Comparison of ENCODE assay signal across 1 cellular context in the genomic region with DNA sequence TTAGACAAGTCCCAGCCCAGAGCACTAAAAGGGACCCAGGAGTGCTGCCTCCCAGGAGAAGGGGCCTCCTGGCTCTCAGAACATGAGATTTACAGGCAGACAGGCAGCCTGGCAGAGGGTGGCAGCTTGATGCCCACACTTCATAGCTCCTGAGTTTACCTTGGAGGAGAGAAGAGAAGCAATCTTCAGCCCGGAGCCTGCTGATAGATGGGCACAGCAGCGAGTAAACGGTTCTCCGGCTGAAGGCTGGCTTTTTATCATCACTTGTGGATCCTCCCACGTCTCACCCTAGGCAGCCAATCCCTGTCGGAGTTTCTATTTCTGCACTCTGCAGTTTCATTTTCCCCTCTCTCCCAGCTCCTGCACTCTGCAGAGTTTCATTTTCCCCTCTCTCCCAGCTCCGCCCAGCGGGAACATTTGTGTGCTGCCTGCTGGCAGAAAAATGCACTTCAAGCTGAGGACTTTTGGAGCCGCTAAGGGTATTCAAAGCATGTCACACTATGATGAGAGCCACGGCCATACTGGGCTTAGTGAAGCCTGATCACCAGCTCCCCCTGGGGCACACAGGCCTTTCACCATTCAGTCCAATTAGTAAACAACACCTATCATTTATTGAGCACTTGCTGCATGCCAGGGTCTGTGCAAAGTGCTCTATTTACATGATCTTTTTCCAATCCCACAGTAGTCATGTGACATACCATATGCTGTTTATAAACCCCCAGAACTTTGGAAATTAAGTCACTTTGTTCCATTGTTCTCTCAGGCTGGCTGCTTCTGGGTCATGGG.
A peak's percentile ranks its signal among the peaks of the same experiment; 100 is the strongest.
TF ChIP-seq lines count a peak whose summit lies in the region.

A gene with protein sequence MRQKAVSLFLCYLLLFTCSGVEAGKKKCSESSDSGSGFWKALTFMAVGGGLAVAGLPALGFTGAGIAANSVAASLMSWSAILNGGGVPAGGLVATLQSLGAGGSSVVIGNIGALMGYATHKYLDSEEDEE (minus strand): TSS at position 229 of the 786 bp plus-strand sequence. CDS start 2,878 bp downstream, outside the sequence.

TF ChIP-seq in HepG2, 621 proteins besides CTCF, POLR2A, EP300 and RAD21 (continued from another document and continues in another):
- TF ChIP-seq, protein P1, sequence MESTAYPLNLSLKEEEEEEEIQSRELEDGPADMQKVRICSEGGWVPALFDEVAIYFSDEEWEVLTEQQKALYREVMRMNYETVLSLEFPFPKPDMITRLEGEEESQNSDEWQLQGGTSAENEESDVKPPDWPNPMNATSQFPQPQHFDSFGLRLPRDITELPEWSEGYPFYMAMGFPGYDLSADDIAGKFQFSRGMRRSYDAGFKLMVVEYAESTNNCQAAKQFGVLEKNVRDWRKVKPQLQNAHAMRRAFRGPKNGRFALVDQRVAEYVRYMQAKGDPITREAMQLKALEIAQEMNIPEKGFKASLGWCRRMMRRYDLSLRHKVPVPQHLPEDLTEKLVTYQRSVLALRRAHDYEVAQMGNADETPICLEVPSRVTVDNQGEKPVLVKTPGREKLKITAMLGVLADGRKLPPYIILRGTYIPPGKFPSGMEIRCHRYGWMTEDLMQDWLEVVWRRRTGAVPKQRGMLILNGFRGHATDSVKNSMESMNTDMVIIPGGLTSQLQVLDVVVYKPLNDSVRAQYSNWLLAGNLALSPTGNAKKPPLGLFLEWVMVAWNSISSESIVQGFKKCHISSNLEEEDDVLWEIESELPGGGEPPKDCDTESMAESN (CRISPR knock-in tag; conservative IDR thresholded peaks at IDR 0.05), result no peak
- no peak for TF ChIP-seq CC2D1A (CRISPR knock-in tag; IDR thresholded peaks at IDR 0.05)
- TF ChIP-seq HIVEP1 (CRISPR knock-in tag; IDR thresholded peaks at IDR 0.05), result 0 out of 2 replicates have a peak, but pooled peaks have one; percentile 42
- peak; percentile 63 for TF ChIP-seq ZBTB20 (CRISPR knock-in tag; IDR thresholded peaks at IDR 0.05; ENCODE audit: borderline replicate concordance, low read depth)
- TF ChIP-seq SMARCC2 (IDR thresholded peaks at IDR 0.05), result no peak
- TF ChIP-seq ZNF12 (CRISPR knock-in tag; IDR thresholded peaks at IDR 0.05), result no peak
- TF ChIP-seq, protein P2, sequence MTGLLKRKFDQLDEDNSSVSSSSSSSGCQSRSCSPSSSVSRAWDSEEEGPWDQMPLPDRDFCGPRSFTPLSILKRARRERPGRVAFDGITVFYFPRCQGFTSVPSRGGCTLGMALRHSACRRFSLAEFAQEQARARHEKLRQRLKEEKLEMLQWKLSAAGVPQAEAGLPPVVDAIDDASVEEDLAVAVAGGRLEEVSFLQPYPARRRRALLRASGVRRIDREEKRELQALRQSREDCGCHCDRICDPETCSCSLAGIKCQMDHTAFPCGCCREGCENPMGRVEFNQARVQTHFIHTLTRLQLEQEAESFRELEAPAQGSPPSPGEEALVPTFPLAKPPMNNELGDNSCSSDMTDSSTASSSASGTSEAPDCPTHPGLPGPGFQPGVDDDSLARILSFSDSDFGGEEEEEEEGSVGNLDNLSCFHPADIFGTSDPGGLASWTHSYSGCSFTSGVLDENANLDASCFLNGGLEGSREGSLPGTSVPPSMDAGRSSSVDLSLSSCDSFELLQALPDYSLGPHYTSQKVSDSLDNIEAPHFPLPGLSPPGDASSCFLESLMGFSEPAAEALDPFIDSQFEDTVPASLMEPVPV (CRISPR knock-in tag; IDR thresholded peaks at IDR 0.05), result peak; percentile 60; the same call in 1 of the 2 replicates
- TF ChIP-seq NFYC (CRISPR knock-in tag; IDR thresholded peaks at IDR 0.05), result peak; percentile 73
- TF ChIP-seq ZNF264 (CRISPR knock-in tag; IDR thresholded peaks at IDR 0.05), result 0 out of 2 replicates have a peak, but pooled peaks have one; percentile 28
- TF ChIP-seq, protein P3, sequence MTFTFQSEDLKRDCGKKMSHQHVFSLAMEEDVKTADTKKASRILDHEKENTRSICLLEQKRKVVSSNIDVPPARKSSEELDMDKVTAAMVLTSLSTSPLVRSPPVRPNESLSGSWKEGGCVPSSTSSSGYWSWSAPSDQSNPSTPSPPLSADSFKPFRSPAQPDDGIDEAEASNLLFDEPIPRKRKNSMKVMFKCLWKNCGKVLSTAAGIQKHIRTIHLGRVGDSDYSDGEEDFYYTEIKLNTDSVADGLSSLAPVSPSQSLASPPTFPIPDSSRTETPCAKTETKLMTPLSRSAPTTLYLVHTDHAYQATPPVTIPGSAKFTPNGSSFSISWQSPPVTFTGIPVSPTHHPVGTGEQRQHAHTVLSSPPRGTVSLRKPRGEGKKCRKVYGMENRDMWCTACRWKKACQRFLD (CRISPR knock-in tag; IDR thresholded peaks at IDR 0.05; ENCODE audit: borderline replicate concordance), result 0 out of 2 replicates have a peak, but pooled peaks have one; percentile 63
- TF ChIP-seq, protein P4, sequence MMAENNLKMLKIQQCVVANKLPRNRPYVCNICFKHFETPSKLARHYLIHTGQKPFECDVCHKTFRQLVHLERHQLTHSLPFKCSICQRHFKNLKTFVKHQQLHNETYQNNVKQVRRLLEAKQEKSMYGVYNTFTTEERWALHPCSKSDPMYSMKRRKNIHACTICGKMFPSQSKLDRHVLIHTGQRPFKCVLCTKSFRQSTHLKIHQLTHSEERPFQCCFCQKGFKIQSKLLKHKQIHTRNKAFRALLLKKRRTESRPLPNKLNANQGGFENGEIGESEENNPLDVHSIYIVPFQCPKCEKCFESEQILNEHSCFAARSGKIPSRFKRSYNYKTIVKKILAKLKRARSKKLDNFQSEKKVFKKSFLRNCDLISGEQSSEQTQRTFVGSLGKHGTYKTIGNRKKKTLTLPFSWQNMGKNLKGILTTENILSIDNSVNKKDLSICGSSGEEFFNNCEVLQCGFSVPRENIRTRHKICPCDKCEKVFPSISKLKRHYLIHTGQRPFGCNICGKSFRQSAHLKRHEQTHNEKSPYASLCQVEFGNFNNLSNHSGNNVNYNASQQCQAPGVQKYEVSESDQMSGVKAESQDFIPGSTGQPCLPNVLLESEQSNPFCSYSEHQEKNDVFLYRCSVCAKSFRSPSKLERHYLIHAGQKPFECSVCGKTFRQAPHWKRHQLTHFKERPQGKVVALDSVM (CRISPR knock-in tag; IDR thresholded peaks at IDR 0.05), result no peak; the same call in 1 of the 2 replicates
- TF ChIP-seq NR2F2 (IDR thresholded peaks at IDR 0.05; ENCODE audit: borderline replicate concordance, low read depth), result no peak
- TF ChIP-seq MXI1 (IDR thresholded peaks at IDR 0.05; ENCODE audit: borderline replicate concordance, low read depth, low read length), result peak; percentile 53; the same call in 1 of the 3 replicates
- TF ChIP-seq MAFF (IDR thresholded peaks at IDR 0.05; ENCODE audit: low read depth, low read length), result peak; percentile 31; the same call in 1 of the 2 replicates
- TF ChIP-seq FOXA3 (CRISPR knock-in tag; IDR thresholded peaks at IDR 0.05), result peak; percentile 43; the same call in 1 of the 2 replicates
- TF ChIP-seq ZNF644 (CRISPR knock-in tag; IDR thresholded peaks at IDR 0.05; ENCODE audit: low read depth), result 0 out of 2 replicates have a peak, but pooled peaks have one; percentile 20
- 0 out of 2 replicates have a peak, but pooled peaks have one; percentile 17 for TF ChIP-seq ZSCAN9 (CRISPR knock-in tag; IDR thresholded peaks at IDR 0.05; ENCODE audit: borderline replicate concordance)
- peak; percentile 70 for TF ChIP-seq NFYB (CRISPR knock-in tag; IDR thresholded peaks at IDR 0.05)
- TF ChIP-seq KLF12 (CRISPR knock-in tag; IDR thresholded peaks at IDR 0.05; ENCODE audit: borderline replicate concordance), result 0 out of 2 replicates have a peak, but pooled peaks have one; percentile 27
- TF ChIP-seq, protein P5, sequence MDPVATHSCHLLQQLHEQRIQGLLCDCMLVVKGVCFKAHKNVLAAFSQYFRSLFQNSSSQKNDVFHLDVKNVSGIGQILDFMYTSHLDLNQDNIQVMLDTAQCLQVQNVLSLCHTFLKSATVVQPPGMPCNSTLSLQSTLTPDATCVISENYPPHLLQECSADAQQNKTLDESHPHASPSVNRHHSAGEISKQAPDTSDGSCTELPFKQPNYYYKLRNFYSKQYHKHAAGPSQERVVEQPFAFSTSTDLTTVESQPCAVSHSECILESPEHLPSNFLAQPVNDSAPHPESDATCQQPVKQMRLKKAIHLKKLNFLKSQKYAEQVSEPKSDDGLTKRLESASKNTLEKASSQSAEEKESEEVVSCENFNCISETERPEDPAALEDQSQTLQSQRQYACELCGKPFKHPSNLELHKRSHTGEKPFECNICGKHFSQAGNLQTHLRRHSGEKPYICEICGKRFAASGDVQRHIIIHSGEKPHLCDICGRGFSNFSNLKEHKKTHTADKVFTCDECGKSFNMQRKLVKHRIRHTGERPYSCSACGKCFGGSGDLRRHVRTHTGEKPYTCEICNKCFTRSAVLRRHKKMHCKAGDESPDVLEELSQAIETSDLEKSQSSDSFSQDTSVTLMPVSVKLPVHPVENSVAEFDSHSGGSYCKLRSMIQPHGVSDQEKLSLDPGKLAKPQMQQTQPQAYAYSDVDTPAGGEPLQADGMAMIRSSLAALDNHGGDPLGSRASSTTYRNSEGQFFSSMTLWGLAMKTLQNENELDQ (CRISPR knock-in tag; IDR thresholded peaks at IDR 0.05; ENCODE audit: borderline replicate concordance), result no peak
- peak; percentile 100 for TF ChIP-seq IRF2 (CRISPR knock-in tag; IDR thresholded peaks at IDR 0.05)
- TF ChIP-seq GPN1 (CRISPR knock-in tag; IDR thresholded peaks at IDR 0.05; ENCODE audit: borderline replicate concordance), result no peak
- TF ChIP-seq, protein P6, sequence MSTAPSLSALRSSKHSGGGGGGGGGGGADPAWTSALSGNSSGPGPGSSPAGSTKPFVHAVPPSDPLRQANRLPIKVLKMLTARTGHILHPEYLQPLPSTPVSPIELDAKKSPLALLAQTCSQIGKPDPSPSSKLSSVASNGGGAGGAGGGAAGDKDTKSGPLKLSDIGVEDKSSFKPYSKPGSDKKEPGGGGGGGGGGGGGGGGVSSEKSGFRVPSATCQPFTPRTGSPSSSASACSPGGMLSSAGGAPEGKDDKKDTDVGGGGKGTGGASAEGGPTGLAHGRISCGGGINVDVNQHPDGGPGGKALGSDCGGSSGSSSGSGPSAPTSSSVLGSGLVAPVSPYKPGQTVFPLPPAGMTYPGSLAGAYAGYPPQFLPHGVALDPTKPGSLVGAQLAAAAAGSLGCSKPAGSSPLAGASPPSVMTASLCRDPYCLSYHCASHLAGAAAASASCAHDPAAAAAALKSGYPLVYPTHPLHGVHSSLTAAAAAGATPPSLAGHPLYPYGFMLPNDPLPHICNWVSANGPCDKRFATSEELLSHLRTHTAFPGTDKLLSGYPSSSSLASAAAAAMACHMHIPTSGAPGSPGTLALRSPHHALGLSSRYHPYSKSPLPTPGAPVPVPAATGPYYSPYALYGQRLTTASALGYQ (CRISPR knock-in tag; IDR thresholded peaks at IDR 0.05), result 0 out of 2 replicates have a peak, but pooled peaks have one; percentile 32
- peak; percentile 51; the same call in 1 of the 2 replicates for TF ChIP-seq MIER3 (CRISPR knock-in tag; IDR thresholded peaks at IDR 0.05; ENCODE audit: borderline replicate concordance)
- TF ChIP-seq, protein P7, sequence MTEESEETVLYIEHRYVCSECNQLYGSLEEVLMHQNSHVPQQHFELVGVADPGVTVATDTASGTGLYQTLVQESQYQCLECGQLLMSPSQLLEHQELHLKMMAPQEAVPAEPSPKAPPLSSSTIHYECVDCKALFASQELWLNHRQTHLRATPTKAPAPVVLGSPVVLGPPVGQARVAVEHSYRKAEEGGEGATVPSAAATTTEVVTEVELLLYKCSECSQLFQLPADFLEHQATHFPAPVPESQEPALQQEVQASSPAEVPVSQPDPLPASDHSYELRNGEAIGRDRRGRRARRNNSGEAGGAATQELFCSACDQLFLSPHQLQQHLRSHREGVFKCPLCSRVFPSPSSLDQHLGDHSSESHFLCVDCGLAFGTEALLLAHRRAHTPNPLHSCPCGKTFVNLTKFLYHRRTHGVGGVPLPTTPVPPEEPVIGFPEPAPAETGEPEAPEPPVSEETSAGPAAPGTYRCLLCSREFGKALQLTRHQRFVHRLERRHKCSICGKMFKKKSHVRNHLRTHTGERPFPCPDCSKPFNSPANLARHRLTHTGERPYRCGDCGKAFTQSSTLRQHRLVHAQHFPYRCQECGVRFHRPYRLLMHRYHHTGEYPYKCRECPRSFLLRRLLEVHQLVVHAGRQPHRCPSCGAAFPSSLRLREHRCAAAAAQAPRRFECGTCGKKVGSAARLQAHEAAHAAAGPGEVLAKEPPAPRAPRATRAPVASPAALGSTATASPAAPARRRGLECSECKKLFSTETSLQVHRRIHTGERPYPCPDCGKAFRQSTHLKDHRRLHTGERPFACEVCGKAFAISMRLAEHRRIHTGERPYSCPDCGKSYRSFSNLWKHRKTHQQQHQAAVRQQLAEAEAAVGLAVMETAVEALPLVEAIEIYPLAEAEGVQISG (CRISPR knock-in tag; IDR thresholded peaks at IDR 0.05), result peak; percentile 69
- TF ChIP-seq, protein P8, sequence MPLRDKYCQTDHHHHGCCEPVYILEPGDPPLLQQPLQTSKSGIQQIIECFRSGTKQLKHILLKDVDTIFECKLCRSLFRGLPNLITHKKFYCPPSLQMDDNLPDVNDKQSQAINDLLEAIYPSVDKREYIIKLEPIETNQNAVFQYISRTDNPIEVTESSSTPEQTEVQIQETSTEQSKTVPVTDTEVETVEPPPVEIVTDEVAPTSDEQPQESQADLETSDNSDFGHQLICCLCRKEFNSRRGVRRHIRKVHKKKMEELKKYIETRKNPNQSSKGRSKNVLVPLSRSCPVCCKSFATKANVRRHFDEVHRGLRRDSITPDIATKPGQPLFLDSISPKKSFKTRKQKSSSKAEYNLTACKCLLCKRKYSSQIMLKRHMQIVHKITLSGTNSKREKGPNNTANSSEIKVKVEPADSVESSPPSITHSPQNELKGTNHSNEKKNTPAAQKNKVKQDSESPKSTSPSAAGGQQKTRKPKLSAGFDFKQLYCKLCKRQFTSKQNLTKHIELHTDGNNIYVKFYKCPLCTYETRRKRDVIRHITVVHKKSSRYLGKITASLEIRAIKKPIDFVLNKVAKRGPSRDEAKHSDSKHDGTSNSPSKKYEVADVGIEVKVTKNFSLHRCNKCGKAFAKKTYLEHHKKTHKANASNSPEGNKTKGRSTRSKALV (CRISPR knock-in tag; IDR thresholded peaks at IDR 0.05), result peak; percentile 62; the same call in 1 of the 2 replicates
- TF ChIP-seq, protein P9, sequence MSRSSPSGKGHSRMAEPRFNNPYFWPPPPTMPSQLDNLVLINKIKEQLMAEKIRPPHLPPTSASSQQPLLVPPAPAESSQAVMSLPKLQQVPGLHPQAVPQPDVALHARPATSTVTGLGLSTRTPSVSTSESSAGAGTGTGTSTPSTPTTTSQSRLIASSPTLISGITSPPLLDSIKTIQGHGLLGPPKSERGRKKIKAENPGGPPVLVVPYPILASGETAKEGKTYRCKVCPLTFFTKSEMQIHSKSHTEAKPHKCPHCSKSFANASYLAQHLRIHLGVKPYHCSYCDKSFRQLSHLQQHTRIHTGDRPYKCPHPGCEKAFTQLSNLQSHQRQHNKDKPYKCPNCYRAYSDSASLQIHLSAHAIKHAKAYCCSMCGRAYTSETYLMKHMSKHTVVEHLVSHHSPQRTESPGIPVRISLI (CRISPR knock-in tag; IDR thresholded peaks at IDR 0.05; ENCODE audit: borderline replicate concordance), result no peak
